Comparison of ENCODE assay signal across 7 cellular contexts in the genomic region with DNA sequence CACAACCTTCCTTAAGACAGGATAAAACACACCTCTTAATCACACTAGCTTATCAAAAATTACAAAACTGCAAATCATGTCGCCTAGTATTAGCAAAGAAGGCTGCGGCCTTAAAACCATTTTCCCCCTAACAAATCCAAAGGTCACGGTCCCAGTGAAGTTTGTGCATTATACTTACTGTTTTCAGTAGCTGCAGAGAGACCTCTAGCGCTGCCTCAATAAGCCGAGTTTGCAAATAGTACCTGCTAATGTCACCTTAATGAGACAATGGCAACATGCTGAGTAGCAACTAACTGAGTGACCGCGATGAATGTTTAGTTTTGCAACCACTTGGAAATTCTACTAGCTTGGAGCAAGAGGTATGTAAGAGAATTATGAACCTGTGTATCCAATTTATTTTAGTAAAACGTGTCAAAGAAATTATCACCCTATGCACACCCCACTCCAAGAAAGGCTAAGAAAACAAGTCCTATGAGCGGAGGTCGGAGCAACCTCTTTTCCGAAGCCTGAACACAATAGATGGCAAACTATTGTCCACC. TPM values are rescaled to one million over a fixed set of nuclear protein-coding genes. Genes with fewer than 3 reads are reported as not detected.
DNase-seq lines count a peak whose midpoint lies in the region; ATAC-seq and TF ChIP-seq lines count a peak whose summit lies in the region.

No MANE protein-coding gene starts in this region.

- peak overlapping the region; percentile 91 for H3K4me3 Mint-ChIP-seq in T-helper 1 cell treated with Interleukin-12 subunit alpha and Interleukin-12 subunit beta and Interleukin-4 antibody, amounts not matched to agents 30 μg/mL and 1 μg/mL, for 36 hours
- H3K4me3 Mint-ChIP-seq in natural killer cell, result peak overlapping the region; percentile 91

- peak overlapping the region; percentile 93 for H3K27ac Mint-ChIP-seq in T-helper 1 cell treated with Interleukin-12 subunit alpha and Interleukin-12 subunit beta and Interleukin-4 antibody, amounts not matched to agents 30 μg/mL and 1 μg/mL, for 36 hours
- H3K27ac Mint-ChIP-seq in natural killer cell, result peak overlapping the region; percentile 95 to 96

- peaks cover 20% of the 10 kb centered on the region for H3K4me1 ChIP-seq in HUES64 (ENCODE audit: insufficient read depth, low read length)
- peaks cover 26 to 43% (median 40%) of the 10 kb centered on the region in 4 donors for H3K4me1 ChIP-seq in esophagus muscularis mucosa

- H3K36me3 Mint-ChIP-seq in T-helper 1 cell treated with Interleukin-12 subunit alpha and Interleukin-12 subunit beta and Interleukin-4 antibody, amounts not matched to agents 30 μg/mL and 1 μg/mL, for 36 hours (ENCODE audit: low read depth), result peaks cover 15% of the 10 kb centered on the region
- H3K36me3 Mint-ChIP-seq in natural killer cell, result no peaks in the 10 kb centered on the region

- intact Hi-C loops in esophagus muscularis mucosa (cut with DNase I) (loop anchor here (5.0 kb wide), 3 partner anchors 56 to 119 kb away; partner anchors contain the start of gene EBPL), natural killer cell (cut with micrococcal nuclease) (loop anchor here (5.0 kb wide), 2 partner anchors 294 to 331 kb away; partner anchors contain the start of gene PHF11)

- ATAC-seq in natural killer cell (no peak), GM18519 (IDR thresholded peaks at IDR 0.05; ENCODE audit: low FRiP score, unreplicated experiment) (no peak)

- H3K36me3 ChIP-seq in HUES64 (ENCODE audit: insufficient read depth, low read length) (peaks cover 4% of the 10 kb centered on the region; the same call in 1 of the 2 replicates), esophagus muscularis mucosa (no peaks in the 10 kb centered on the region)

- DNase-seq in GM04504 (ENCODE audit: low read depth) (peak; percentile 3), esophagus muscularis mucosa (ENCODE audit: extremely low spot score) (no peak), natural killer cell (no peak), NK-92 (lab: John Stamatoyannopoulos, UW; ENCODE audit: unreplicated experiment) (no peak)

- 3% methylated on average over 11 of the region's 11 CpGs for whole genome bisulfite sequencing in HUES64
- 8% methylated on average over 11 of the region's 11 CpGs for WGBS in esophagus muscularis mucosa

- H3K9me3 Mint-ChIP-seq in T-helper 1 cell treated with Interleukin-12 subunit alpha and Interleukin-12 subunit beta and Interleukin-4 antibody, amounts not matched to agents 30 μg/mL and 1 μg/mL, for 36 hours, result no peaks in the 10 kb centered on the region
- H3K9me3 Mint-ChIP-seq in natural killer cell, result no peaks in the 10 kb centered on the region

- no peak for TF ChIP-seq POLR2A in esophagus muscularis mucosa (IDR thresholded peaks at IDR 0.05; ENCODE audit: low read depth)

- TF ChIP-seq CTCF in esophagus muscularis mucosa (IDR thresholded peaks at IDR 0.05), result peak in 1 of 3 experiments; percentile 22
- no peak for TF ChIP-seq CTCF in natural killer cell (IDR thresholded peaks at IDR 0.05)

- peak overlapping the region; percentile 93 for H3K4me3 ChIP-seq in HUES64 (ENCODE audit: low read length)
- H3K4me3 ChIP-seq in esophagus muscularis mucosa, result peak overlapping the region; percentile 95 to 99 (median 96)

- H3K4me1 Mint-ChIP-seq in T-helper 1 cell treated with Interleukin-12 subunit alpha and Interleukin-12 subunit beta and Interleukin-4 antibody, amounts not matched to agents 30 μg/mL and 1 μg/mL, for 36 hours (ENCODE audit: low read depth), result peaks cover 36% of the 10 kb centered on the region
- peaks cover 47 to 50% of the 10 kb centered on the region in 2 donors for H3K4me1 Mint-ChIP-seq in natural killer cell

- TF ChIP-seq EP300 in esophagus muscularis mucosa (IDR thresholded peaks at IDR 0.05), result no peak

- H3K9me3 ChIP-seq in HUES64 (ENCODE audit: insufficient read depth, low read depth, low read length) (no peaks in the 10 kb centered on the region), esophagus muscularis mucosa (no peaks in the 10 kb centered on the region)

- H3K27ac ChIP-seq in HUES64 (ENCODE audit: low read depth, low read length) (peak overlapping the region; percentile 97; the same call in 1 of the 2 replicates), esophagus muscularis mucosa (replicated peaks in 1 of 4) (peak overlapping the region; percentile 96 to 99 (median 98))

- H3K27me3 Mint-ChIP-seq in T-helper 1 cell treated with Interleukin-12 subunit alpha and Interleukin-12 subunit beta and Interleukin-4 antibody, amounts not matched to agents 30 μg/mL and 1 μg/mL, for 36 hours (ENCODE audit: low read depth), result no peaks in the 10 kb centered on the region
- peaks cover 10 to 11% of the 10 kb centered on the region in 2 donors for H3K27me3 Mint-ChIP-seq in natural killer cell (ENCODE audit: low read depth in 2 of 2)

- H3K9ac ChIP-seq in HUES64 (ENCODE audit: low read depth, low read length), result peak overlapping the region; percentile 90

- H3K27me3 ChIP-seq in HUES64 (ENCODE audit: insufficient read depth, low read length), result no peaks in the 10 kb centered on the region
- no peaks in the 10 kb centered on the region for H3K27me3 ChIP-seq in esophagus muscularis mucosa

RNA-seq across cellular contexts. Expression of gene KPNA3, which starts 1.2 kb away (rescaled TPM):
- 43.1 TPM for polyA plus RNA-seq in HUES64 (2013, experiment 1 of 2)
- polyA plus RNA-seq in HUES64 (2013, experiment 2 of 2), result 45.5 TPM
- total RNA-seq in esophagus muscularis mucosa, result 10 to 100 TPM; 47.9 to 66.4 (median 55.4) TPM
- total RNA-seq in natural killer cell, result 10 to 100 TPM; 27.8 to 35.5 (median 29.8) TPM
